ENCODE assay signal across 15 cellular contexts in genomic region chr2:20208487-20208882, GRCh38. TPM values are rescaled to one million over a fixed set of nuclear protein-coding genes. Genes with fewer than 3 reads are reported as not detected.
DNase-seq lines count a peak whose midpoint lies in the region; TF ChIP-seq lines count a peak whose summit lies in the region.
"Had no signal": no experiment of that assay in that cellular context is flagged by ENCODE, and none has a peak within 500 bp of the region (broad histone marks: within the 10 kb centered on the region; RNA-seq: fewer than 3 reads in every experiment).

No MANE protein-coding gene starts in this region.

- TF ChIP-seq CTCF in C4-2B (conservative IDR thresholded peaks at IDR 0.05) (no peak), esophagus squamous epithelium (IDR thresholded peaks at IDR 0.05) (no peak), parathyroid adenoma (IDR thresholded peaks at IDR 0.05) (no peak)

- H3K27me3 ChIP-seq in esophagus squamous epithelium (no peaks in the 10 kb centered on the region), parathyroid adenoma (ENCODE audit: control insufficient read depth, insufficient read depth, low read length) (no peaks in the 10 kb centered on the region), MG63 (no peaks in the 10 kb centered on the region)
- H3K27me3 ChIP-seq: esophagus muscularis mucosa had no signal

- 44 to 80% methylated on average over 1 to 4 of the region's 6 CpGs for WGBS in esophagus squamous epithelium, 2 donors

- no peaks in the 10 kb centered on the region for H3K9me3 ChIP-seq in esophagus squamous epithelium
- no peaks in the 10 kb centered on the region for H3K9me3 ChIP-seq in parathyroid adenoma (ENCODE audit: control insufficient read depth, low read length)
- H3K9me3 ChIP-seq in MG63 = no peaks in the 10 kb centered on the region
- H3K9me3 ChIP-seq: esophagus muscularis mucosa had no signal

- intact Hi-C loops in esophagus squamous epithelium (cut with DNase I) = no loop called here

- TF ChIP-seq POLR2A in esophagus squamous epithelium (IDR thresholded peaks at IDR 0.05) = no peak

- no peaks in the 10 kb centered on the region for H3K79me2 ChIP-seq in parathyroid adenoma

- H3K36me3 ChIP-seq in esophagus squamous epithelium (peaks cover 0 to 29% (median 17%) of the 10 kb centered on the region in 3 donors), parathyroid adenoma (ENCODE audit: control insufficient read depth, insufficient read depth, low read length) (no peaks in the 10 kb centered on the region), MG63 (no peaks in the 10 kb centered on the region)
- H3K36me3 ChIP-seq: esophagus muscularis mucosa had no signal

- H3K4me1 ChIP-seq in esophagus squamous epithelium (peaks cover 42 to 100% (median 73%) of the 10 kb centered on the region in 3 donors), parathyroid adenoma (peaks cover 19% of the 10 kb centered on the region)
- H3K4me1 ChIP-seq: esophagus muscularis mucosa had no signal

- H2AFZ ChIP-seq in parathyroid adenoma = peak overlapping the region; percentile 89

- H3K4me3 ChIP-seq in esophagus squamous epithelium (peak overlapping the region in 1 of 4 donors; percentile 11), parathyroid adenoma (ENCODE audit: low read depth, low read length) (no peak overlapping the region), MG63 (no peak overlapping the region)
- H3K4me3 ChIP-seq: esophagus muscularis mucosa had no signal

- H3K27ac ChIP-seq in C4-2B (peak overlapping the region; percentile 90), esophagus squamous epithelium (peak overlapping the region; percentile 91 to 97 (median 94)), parathyroid adenoma (peak overlapping the region; percentile 67)
- H3K27ac ChIP-seq: esophagus muscularis mucosa had no signal

- no peak overlapping the region for H3K9ac ChIP-seq in parathyroid adenoma

- no peak overlapping the region for H3K4me2 ChIP-seq in parathyroid adenoma (ENCODE audit: low read length)

- DNase-seq in NCI-H526 treated with DMSO at 0.1 percent for 48 hours (lab: John Stamatoyannopoulos, UW) (peak; percentile 45), esophagus squamous epithelium (lab: John Stamatoyannopoulos, UW) (no peak), SK-N-DZ (ENCODE audit: low spot score) (no peak), MG63 (no peak)
- no peak for DNase-seq in activated CD4-positive, alpha-beta T cell treated with anti-CD3 and anti-CD28 coated beads for 48 hours
- DNase-seq in activated effector memory CD4-positive, alpha-beta T cell treated with Interleukin-2 at 50 U/mL for 16 hours = no peak
- DNase-seq: activated CD4-positive, alpha-beta memory T cell treated with anti-CD3 and anti-CD28 coated beads for 36 hours; activated gamma-delta T cell treated with Interleukin-2 at 50 U/mL for 16 hours; CD4-positive, CD25-positive, alpha-beta regulatory T cell; GOT3; stimulated activated CD8-positive, alpha-beta memory T cell treated with anti-CD3 and anti-CD28 coated beads, Interleukin-4, amount 100 ng/mL, for 48 hours had no signal

RNA-seq across cellular contexts. Expression of gene SDC1, which starts 16.4 kb away (rescaled TPM):
- 100 to 1,000 TPM; 355 to 757 (median 496) TPM for total RNA-seq in esophagus squamous epithelium
- 29.4 and 29.8 TPM in 2 replicates for polyA plus RNA-seq in SK-N-DZ (2014; cell fraction: cytosol; rRNA removed)
- 14.4 and 15.9 TPM in 2 replicates for polyA plus RNA-seq in SK-N-DZ (2014; cell fraction: nucleus; rRNA removed)
- 33.4 and 40.5 TPM in 2 replicates for total RNA-seq in MG63 (2014; rRNA removed; shearing (Covaris generic); ENCODE audit: low replicate concordance)
- total RNA-seq: CD4-positive, CD25-positive, alpha-beta regulatory T cell; natural killer cell treated with Interleukin-12 subunit alpha and Interleukin-12 subunit beta and Interleukin-15 and Interleukin-18, amount 100 ng/mL, for 72 hours had no signal
- polyA plus RNA-seq: CD4-positive, CD25-positive, alpha-beta regulatory T cell had no signal
